ENCODE assay signal across 30 cellular contexts in genomic region chr6:137358273-137358672, GRCh38.
DNase-seq lines count a peak whose midpoint lies in the region; ATAC-seq, FAIRE-seq and TF ChIP-seq lines count a peak whose summit lies in the region.
"Had no signal": no experiment of that assay in that cellular context is flagged by ENCODE, and none has a peak within 500 bp of the region (broad histone marks: within the 10 kb centered on the region; RNA-seq: fewer than 3 reads in every experiment).

No MANE protein-coding gene starts in this region.

- no peaks in the 10 kb centered on the region for H3K27me3 ChIP-seq in H1 (replicated peaks in 1 of 4; ENCODE audit: control insufficient read depth in 3 of 4, extremely low read depth in 1 of 4, insufficient read depth in 3 of 4, low read length in 3 of 4)
- no peaks in the 10 kb centered on the region for H3K27me3 ChIP-seq in mesendoderm (ENCODE audit: insufficient read depth, low read length, poor library complexity)
- peaks cover 0 to 42% (median 0%) of the 10 kb centered on the region in 3 experiments for H3K27me3 ChIP-seq in neuronal stem cell (ENCODE audit: control insufficient read depth in 3 of 3, insufficient read depth in 3 of 3, low read depth in 1 of 3, low read length in 3 of 3)
- H3K27me3 ChIP-seq in foreskin keratinocyte = no peaks in the 10 kb centered on the region
- H3K27me3 ChIP-seq: brain microvascular endothelial cell, esophagus squamous epithelium, heart left ventricle, right atrium auricular region, spleen, stomach, tibial artery had no signal

- DNase-seq in ELF-1 (ENCODE audit: low read depth, low spot score) = peak; percentile 51
- DNase-seq in NCI-H1105 treated with DMSO at 0.1 percent for 48 hours (lab: John Stamatoyannopoulos, UW) = peak; percentile 96
- DNase-seq in H1 (ENCODE audit: low read depth in 1 of 2, low spot score in 2 of 2) = no peak
- DNase-seq in mesendoderm = peak; percentile 56
- DNase-seq in T-helper 1 cell = no peak
- DNase-seq in neuronal stem cell (ENCODE audit: low spot score) = no peak
- DNase-seq in foreskin keratinocyte = no peak
- DNase-seq: activated CD4-positive, alpha-beta T cell treated with anti-CD3 and anti-CD28 coated beads for 1 hour; activated CD8-positive, alpha-beta memory T cell treated with anti-CD3 and anti-CD28 coated beads, Interleukin-2, amount 50 U/mL, for 48 hours; activated CD8-positive, alpha-beta T cell treated with anti-CD3 and anti-CD28 coated beads for 36 hours; activated naive CD4-positive, alpha-beta T cell treated with anti-CD3 and anti-CD28 coated beads, Interleukin-2, amount 10 ng/mL, durations not matched to agents 7 days and 5 days; amniotic stem cell; brain microvascular endothelial cell; CD4-positive, alpha-beta T cell; cerebellar nuclear complex; dermis blood vessel endothelial cell; esophagus squamous epithelium; foreskin melanocyte; heart left ventricle; NCI-H1048; NCI-H1694 treated with DMSO at 0.1 percent for 48 hours; NCI-H2227 treated with DMSO at 0.1 percent for 48 hours; stomach; tibial artery had no signal

- H3K36me3 ChIP-seq in H1 (ENCODE audit: control insufficient read depth in 2 of 4, insufficient read depth in 4 of 4, low read length in 3 of 4) (no peaks in the 10 kb centered on the region), mesendoderm (ENCODE audit: control insufficient read depth, insufficient read depth, low read length) (no peaks in the 10 kb centered on the region), neuronal stem cell (replicated peaks in 1 of 2; ENCODE audit: control insufficient read depth in 2 of 2, insufficient read depth in 2 of 2, low read length in 2 of 2) (no peaks in the 10 kb centered on the region)
- H3K36me3 ChIP-seq: brain microvascular endothelial cell, esophagus squamous epithelium, heart left ventricle, right atrium auricular region, spleen, stomach, tibial artery had no signal

- no peak overlapping the region for H2AK5ac ChIP-seq in H1 (ENCODE audit: low read depth, low read length)
- no peak overlapping the region for H2AK5ac ChIP-seq in mesendoderm (ENCODE audit: low read length)
- H2AK5ac ChIP-seq in neuronal stem cell (ENCODE audit: low read depth, low read length) = no peak overlapping the region

- H3K4me2 ChIP-seq in H1 (ENCODE audit: insufficient read depth in 1 of 2, low read depth in 2 of 2, low read length in 2 of 2) (no peak overlapping the region), mesendoderm (ENCODE audit: low read length) (no peak overlapping the region), neuronal stem cell (ENCODE audit: insufficient read depth, low read length, poor library complexity, severe bottlenecking) (no peak overlapping the region)
- H3K4me2 ChIP-seq: A549 had no signal

- no peak overlapping the region for H2BK120ac ChIP-seq in H1 (replicated peaks; ENCODE audit: low read depth, low read length)
- H2BK120ac ChIP-seq in mesendoderm (ENCODE audit: low read depth, low read length) = no peak overlapping the region
- H2BK120ac ChIP-seq in neuronal stem cell (ENCODE audit: low read depth, low read length) = no peak overlapping the region

- H2AFZ ChIP-seq in H1 (ENCODE audit: low read length) (peak overlapping the region; percentile 53), neuronal stem cell (ENCODE audit: low read length) (no peak overlapping the region)

- H3K18ac ChIP-seq in H1 (ENCODE audit: extremely low read depth, low read length) (no peak overlapping the region), mesendoderm (ENCODE audit: low read length) (no peak overlapping the region), neuronal stem cell (ENCODE audit: low read length) (no peak overlapping the region)

- no peak overlapping the region for H4K91ac ChIP-seq in H1 (replicated peaks; ENCODE audit: insufficient read length, low read length)
- H4K91ac ChIP-seq in neuronal stem cell (ENCODE audit: low read depth, low read length, poor library complexity) = no peak overlapping the region

- no peaks in the 10 kb centered on the region for H4K20me1 ChIP-seq in H1 (replicated peaks in 1 of 2; ENCODE audit: control insufficient read depth in 1 of 2, insufficient read depth in 2 of 2, low read length in 2 of 2)

- H3K4ac ChIP-seq in H1 (replicated peaks; ENCODE audit: insufficient read length, low read depth, low read length) = no peak overlapping the region
- no peak overlapping the region for H3K4ac ChIP-seq in mesendoderm (ENCODE audit: low read depth, low read length)
- no peak overlapping the region for H3K4ac ChIP-seq in neuronal stem cell (ENCODE audit: low read length)

- H3K56ac ChIP-seq in H1 (replicated peaks; ENCODE audit: insufficient read length, low read depth, low read length) (no peak overlapping the region), mesendoderm (ENCODE audit: low read length) (no peak overlapping the region)

- H4K5ac ChIP-seq in H1 (ENCODE audit: insufficient read length, low read depth, low read length) (no peak overlapping the region), mesendoderm (ENCODE audit: low read length) (no peak overlapping the region)

- CTCF ChIA-PET in H1 (lab: Charles Lee; ENCODE audit: partially characterized antibody) = interaction anchor here (0.8 to 1.0 kb wide), 3 partner anchors 18 to 61 kb away, joined by 3 to 4 read pairs (median 3); no protein-coding TSS in a partner anchor

- TF ChIP-seq POLR2A in H1 (IDR thresholded peaks at IDR 0.05; ENCODE audit: control extremely low read depth in 1 of 2, low read depth in 2 of 2, low read length in 2 of 2) = no peak

- H3K9me3 ChIP-seq in H1 (ENCODE audit: insufficient read depth in 2 of 2, low read depth in 1 of 2, low read length in 1 of 2) (no peaks in the 10 kb centered on the region), neuronal stem cell (replicated peaks in 1 of 2; ENCODE audit: control insufficient read depth in 2 of 2, insufficient read depth in 1 of 2, low read depth in 1 of 2, low read length in 2 of 2) (no peaks in the 10 kb centered on the region)
- H3K9me3 ChIP-seq: A549, esophagus squamous epithelium, heart left ventricle, right atrium auricular region, spleen, stomach, tibial artery had no signal

- H3K4me1 ChIP-seq in H1 (replicated peaks in 1 of 4; ENCODE audit: control insufficient read depth in 3 of 4, insufficient read depth in 4 of 4, low read length in 3 of 4) (peaks cover 0 to 2% (median 0%) of the 10 kb centered on the region in 4 experiments; a peak in 1 of 7 replicates), mesendoderm (ENCODE audit: control insufficient read depth, low read depth, low read length) (no peaks in the 10 kb centered on the region), neuronal stem cell (ENCODE audit: control insufficient read depth in 2 of 2, insufficient read depth in 1 of 2, low read depth in 1 of 2, low read length in 2 of 2) (peaks cover 0 to 12% of the 10 kb centered on the region in 2 donors), foreskin keratinocyte (no peaks in the 10 kb centered on the region)
- H3K4me1 ChIP-seq: A549, esophagus squamous epithelium, right atrium auricular region, tibial artery had no signal

- POLR2A ChIA-PET in H1 (lab: Charles Lee; ENCODE audit: partially characterized antibody) = no interaction called here

- H3K79me1 ChIP-seq in H1 (ENCODE audit: low read depth, low read length) (no peaks in the 10 kb centered on the region; the same call in 1 of the 2 replicates), mesendoderm (ENCODE audit: low read length) (no peaks in the 10 kb centered on the region), neuronal stem cell (ENCODE audit: low read depth, low read length) (no peaks in the 10 kb centered on the region)

- H4K8ac ChIP-seq in H1 (ENCODE audit: extremely low read depth, insufficient read depth, low read length) = no peak overlapping the region
- no peak overlapping the region for H4K8ac ChIP-seq in mesendoderm (ENCODE audit: low read depth, low read length)
- H4K8ac ChIP-seq in neuronal stem cell (ENCODE audit: low read depth, low read length) = no peak overlapping the region

- no peak for ATAC-seq in GM19351 (IDR thresholded peaks at IDR 0.05; ENCODE audit: unreplicated experiment)
- no peak for ATAC-seq in foreskin keratinocyte
- ATAC-seq: A549; activated CD8-positive, alpha-beta T cell treated with anti-CD3 and anti-CD28 coated beads for 36 hours; heart left ventricle; Right ventricle myocardium inferior; SK-N-SH treated with all-trans-retinoic acid at 6 μM for 48 hours had no signal

- no peak overlapping the region for H2BK15ac ChIP-seq in H1 (ENCODE audit: low read length)
- H2BK15ac ChIP-seq in mesendoderm (replicated peaks; ENCODE audit: low read depth) = no peak overlapping the region
- no peak overlapping the region for H2BK15ac ChIP-seq in neuronal stem cell (ENCODE audit: low read length)

- H3K9ac ChIP-seq in H1 (replicated peaks in 1 of 4; ENCODE audit: extremely low read depth in 1 of 4, low read depth in 3 of 4, low read length in 3 of 4) (no peak overlapping the region), mesendoderm (ENCODE audit: low read length) (no peak overlapping the region), neuronal stem cell (ENCODE audit: low read depth, low read length, poor library complexity) (no peak overlapping the region)

- H3K27ac ChIP-seq in H1 (ENCODE audit: low read depth, low read length) (no peak overlapping the region), mesendoderm (ENCODE audit: low read depth, low read length) (no peak overlapping the region), neuronal stem cell (replicated peaks; ENCODE audit: low read length) (no peak overlapping the region), foreskin keratinocyte (no peak overlapping the region)
- H3K27ac ChIP-seq: A549, brain microvascular endothelial cell, esophagus squamous epithelium, heart left ventricle, right atrium auricular region, spleen, stomach, tibial artery had no signal

- no peak overlapping the region for H2BK12ac ChIP-seq in H1 (ENCODE audit: low read depth, low read length)
- no peak overlapping the region for H2BK12ac ChIP-seq in neuronal stem cell (ENCODE audit: low read length)

- 0 out of 4 replicates have a peak, but pooled peaks of 1 of the 2 experiments have one; percentile 10 for TF ChIP-seq RAD21 in H1 (IDR thresholded peaks at IDR 0.05 in 1 of 2, conservative IDR thresholded peaks at IDR 0.05 in 1 of 2; ENCODE audit: low read depth in 2 of 2, low read length in 2 of 2)

- H3K14ac ChIP-seq in H1 (ENCODE audit: insufficient read length) = no peak overlapping the region
- no peak overlapping the region for H3K14ac ChIP-seq in neuronal stem cell (ENCODE audit: low read length)

- H3K79me2 ChIP-seq in H1 (ENCODE audit: control insufficient read depth in 1 of 2, insufficient read depth in 2 of 2, low read length in 2 of 2) (no peaks in the 10 kb centered on the region), mesendoderm (ENCODE audit: control insufficient read depth, insufficient read depth, low read length) (no peaks in the 10 kb centered on the region)

- TF ChIP-seq CTCF in H1 (IDR thresholded peaks at IDR 0.05; ENCODE audit: control extremely low read depth in 1 of 3, insufficient read depth in 1 of 3, low read depth in 1 of 3, low read length in 3 of 3) (no peak), foreskin keratinocyte (conservative IDR thresholded peaks at IDR 0.05) (no peak)

- H3K23me2 ChIP-seq in H1 (ENCODE audit: low read depth, low read length) = no peaks in the 10 kb centered on the region

- H2BK5ac ChIP-seq in H1 (ENCODE audit: low read depth, low read length) (no peak overlapping the region), mesendoderm (ENCODE audit: low read length) (no peak overlapping the region), neuronal stem cell (ENCODE audit: low read length) (no peak overlapping the region)

- WGBS in H1 (ENCODE audit: extremely low coverage in 1 of 2, insufficient coverage in 1 of 2, insufficient read length in 1 of 2, insufficient replicate concordance in 2 of 2, low coverage in 1 of 2, low lambda C conversion rate in 2 of 2, missing lambda C conversion rate in 1 of 2), 2 experiments = 82% methylated on average over 3 of the region's 3 CpGs; no CpG with 5 or more reads in 1 of the 2 experiments
- no CpG with 5 or more reads among the region's 3 CpGs for WGBS in mesendoderm (ENCODE audit: extremely low coverage, insufficient coverage, low lambda C conversion rate)
- no CpG with 5 or more reads among the region's 3 CpGs for WGBS in neuronal stem cell (ENCODE audit: extremely low coverage in 2 of 2, insufficient read length in 2 of 2, insufficient replicate concordance in 1 of 2), 2 donors

- no peak overlapping the region for H2BK20ac ChIP-seq in H1 (ENCODE audit: low read length)

- FAIRE-seq in H1 (lab: Jason Lieb, UNC) = no peak
- FAIRE-seq: A549 had no signal

- H3K23ac ChIP-seq in H1 (ENCODE audit: insufficient read length) (no peak overlapping the region), mesendoderm (ENCODE audit: low read length) (no peak overlapping the region), neuronal stem cell (ENCODE audit: low read depth, low read length, poor library complexity) (no peak overlapping the region)

- no peak for TF ChIP-seq EP300 in H1 (IDR thresholded peaks at IDR 0.05; ENCODE audit: borderline replicate concordance in 1 of 2, low read depth in 2 of 2, low read length in 2 of 2)

- H3K4me3 ChIP-seq in H1 (ENCODE audit: extremely low read depth in 1 of 4, insufficient read depth in 2 of 4, low read depth in 3 of 4, low read length in 4 of 4) (no peak overlapping the region), mesendoderm (ENCODE audit: low read length) (no peak overlapping the region), neuronal stem cell (ENCODE audit: low read length in 2 of 2) (no peak overlapping the region)
- H3K4me3 ChIP-seq: A549, esophagus squamous epithelium, heart left ventricle, right atrium auricular region, spleen, stomach, tibial artery had no signal

Comparison
In these comparisons a context has a peak if more than half of its experiments do, and no peak if none do; other contexts are left out.
1. DNase-seq: peak in ELF-1 (single experiment), NCI-H1105 treated with DMSO at 0.1 percent for 48 hours (single experiment) and mesendoderm (single experiment); none in H1 (0 of 2), T-helper 1 cell (0 of 5), neuronal stem cell (single experiment) and foreskin keratinocyte (0 of 2).